ENCODE assay signal across 27 cellular contexts in the genomic region with DNA sequence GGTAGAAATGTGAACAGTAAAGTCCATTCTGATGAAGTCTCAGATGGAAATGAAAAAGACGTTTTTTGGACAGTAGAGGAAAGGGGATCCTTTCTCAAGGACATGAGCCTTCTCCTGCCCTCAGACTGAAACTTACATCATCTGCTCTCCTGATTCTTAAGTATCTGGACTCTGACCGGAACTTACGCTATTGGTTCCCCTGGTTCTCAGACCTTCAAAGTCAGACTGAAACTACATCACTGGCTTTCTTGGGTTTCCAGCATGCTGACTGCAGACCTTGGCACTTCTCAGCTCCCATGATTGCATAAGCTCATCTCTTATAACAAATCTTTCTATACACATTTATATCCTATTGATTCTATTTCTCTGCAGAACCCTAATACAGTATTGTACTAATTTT.
DNase-seq lines count a peak whose midpoint lies in the region; ATAC-seq and TF ChIP-seq lines count a peak whose summit lies in the region.
"Had no signal": no experiment of that assay in that cellular context is flagged by ENCODE, and none has a peak within 500 bp of the region (broad histone marks: within the 10 kb centered on the region; RNA-seq: fewer than 3 reads in every experiment).

No MANE protein-coding gene starts in this region.

- H3K4me3 ChIP-seq in heart right ventricle = no peak overlapping the region
- no peak overlapping the region for H3K4me3 ChIP-seq in upper lobe of right lung
- H3K4me3 ChIP-seq: coronary artery, heart left ventricle, smooth muscle cell, stomach had no signal

- H3K27me3 ChIP-seq in heart right ventricle (no peaks in the 10 kb centered on the region), upper lobe of right lung (no peaks in the 10 kb centered on the region)
- H3K27me3 ChIP-seq: brain microvascular endothelial cell, heart left ventricle, stomach had no signal

- no peaks in the 10 kb centered on the region for H3K27me3 Mint-ChIP-seq in activated CD4-positive, alpha-beta T cell treated with anti-CD3 and anti-CD28 coated beads, Interleukin-2, amount 10 ng/mL, durations not matched to agents 24 days and 14 days
- H3K27me3 Mint-ChIP-seq in WTC11 (ENCODE audit: low read depth) = peaks cover 3% of the 10 kb centered on the region; the same call in 1 of the 2 replicates
- H3K27me3 Mint-ChIP-seq: type B pancreatic cell had no signal

- peak; percentile 87 for ATAC-seq in GM21576 (IDR thresholded peaks at IDR 0.05; ENCODE audit: unreplicated experiment)
- peak; percentile 90 for ATAC-seq in HG03095 (IDR thresholded peaks at IDR 0.05; ENCODE audit: unreplicated experiment)
- no peak for ATAC-seq in heart right ventricle
- no peak for ATAC-seq in upper lobe of right lung
- ATAC-seq in WTC11 = no peak
- ATAC-seq: activated CD4-positive, CD25-positive, alpha-beta regulatory T cell treated with anti-CD3 and anti-CD28 coated beads, Interleukin-2, amount 50 U/mL, for 24 hours; heart left ventricle; SK-N-SH treated with all-trans-retinoic acid at 6 μM for 48 hours had no signal

- H3K36me3 ChIP-seq in heart right ventricle (no peaks in the 10 kb centered on the region), upper lobe of right lung (no peaks in the 10 kb centered on the region)
- H3K36me3 ChIP-seq: brain microvascular endothelial cell, heart left ventricle, stomach had no signal

- H3K27ac ChIP-seq in heart right ventricle (no peak overlapping the region), upper lobe of right lung (no peak overlapping the region)
- H3K27ac ChIP-seq: 22Rv1, brain microvascular endothelial cell, coronary artery, heart left ventricle, stomach had no signal

- no peaks in the 10 kb centered on the region for H3K4me1 Mint-ChIP-seq in activated CD4-positive, alpha-beta T cell treated with anti-CD3 and anti-CD28 coated beads, Interleukin-2, amount 10 ng/mL, durations not matched to agents 24 days and 14 days
- peaks cover 15% of the 10 kb centered on the region for H3K4me1 Mint-ChIP-seq in WTC11
- H3K4me1 Mint-ChIP-seq: activated naive CD8-positive, alpha-beta T cell treated with anti-CD3 and anti-CD28 coated beads, Interleukin-2, amount 10 ng/mL, durations not matched to agents 7 days and 5 days had no signal

- H3K9me3 ChIP-seq in heart right ventricle (peaks cover 0 to 18% (median 0%) of the 10 kb centered on the region in 11 donors), upper lobe of right lung (no peaks in the 10 kb centered on the region)

- H3K9me3 Mint-ChIP-seq in activated CD4-positive, alpha-beta T cell treated with anti-CD3 and anti-CD28 coated beads, Interleukin-2, amount 10 ng/mL, durations not matched to agents 24 days and 14 days = no peaks in the 10 kb centered on the region
- H3K9me3 Mint-ChIP-seq in WTC11 = peaks cover 44% of the 10 kb centered on the region
- H3K9me3 Mint-ChIP-seq: type B pancreatic cell had no signal

- POLR2A ChIA-PET in WTC11 (lab: Charles Lee) = no interaction called here

- no peaks in the 10 kb centered on the region for H3K4me1 ChIP-seq in heart right ventricle
- no peaks in the 10 kb centered on the region for H3K4me1 ChIP-seq in upper lobe of right lung
- H3K4me1 ChIP-seq: heart left ventricle, stomach had no signal

- TF ChIP-seq CTCF in heart right ventricle (IDR thresholded peaks at IDR 0.05) = no peak
- no peak for TF ChIP-seq CTCF in upper lobe of right lung (IDR thresholded peaks at IDR 0.05)
- TF ChIP-seq CTCF in WTC11 (IDR thresholded peaks at IDR 0.05) = no peak

- H3K36me3 Mint-ChIP-seq in activated CD4-positive, alpha-beta T cell treated with anti-CD3 and anti-CD28 coated beads, Interleukin-2, amount 10 ng/mL, durations not matched to agents 24 days and 14 days (ENCODE audit: low read depth) = no peaks in the 10 kb centered on the region
- peaks cover 30% of the 10 kb centered on the region for H3K36me3 Mint-ChIP-seq in WTC11
- H3K36me3 Mint-ChIP-seq: activated naive CD8-positive, alpha-beta T cell treated with anti-CD3 and anti-CD28 coated beads, Interleukin-2, amount 10 ng/mL, durations not matched to agents 7 days and 5 days; type B pancreatic cell had no signal

- CTCF ChIA-PET in WTC11 (lab: Charles Lee) = no interaction called here

- 85 to 86% methylated on average over 3 of the region's 3 CpGs for WGBS in heart right ventricle, 2 donors

- peak; percentile 27 for DNase-seq in activated CD4-positive, alpha-beta T cell treated with anti-CD3 and anti-CD28 coated beads, Interleukin-2, amount 10 ng/mL, durations not matched to agents 24 days and 14 days
- no peak for DNase-seq in activated CD4-positive, alpha-beta T cell treated with anti-CD3 and anti-CD28 coated beads for 48 hours
- DNase-seq in heart right ventricle = no peak
- no peak for DNase-seq in GOT3 (lab: John Stamatoyannopoulos, UW)
- no peak for DNase-seq in upper lobe of right lung
- DNase-seq in WTC11 (ENCODE audit: low spot score) = no peak
- DNase-seq: activated naive CD8-positive, alpha-beta T cell treated with anti-CD3 and anti-CD28 coated beads, Interleukin-2, amount 10 ng/mL, durations not matched to agents 7 days and 5 days; brain microvascular endothelial cell; Calu3; EL; heart left ventricle; Karpas-422; NCI-H1048; NCI-H2029 treated with DMSO at 0.1 percent for 48 hours; NCI-H446 treated with DMSO at 0.1 percent for 48 hours; RPMI8226; stimulated activated CD4-positive, alpha-beta T cell treated with anti-CD3 and anti-CD28 coated beads, Interleukin-4, amount 100 ng/mL, for 1 hour; stomach; T1000 had no signal

- no peak overlapping the region for H3K4me3 Mint-ChIP-seq in activated CD4-positive, alpha-beta T cell treated with anti-CD3 and anti-CD28 coated beads, Interleukin-2, amount 10 ng/mL, durations not matched to agents 24 days and 14 days
- no peak overlapping the region for H3K4me3 Mint-ChIP-seq in WTC11
- H3K4me3 Mint-ChIP-seq: activated naive CD8-positive, alpha-beta T cell treated with anti-CD3 and anti-CD28 coated beads, Interleukin-2, amount 10 ng/mL, durations not matched to agents 7 days and 5 days; type B pancreatic cell had no signal

- H3K27ac Mint-ChIP-seq in activated CD4-positive, alpha-beta T cell treated with anti-CD3 and anti-CD28 coated beads, Interleukin-2, amount 10 ng/mL, durations not matched to agents 24 days and 14 days = no peak overlapping the region
- H3K27ac Mint-ChIP-seq in WTC11 = no peak overlapping the region
- H3K27ac Mint-ChIP-seq: activated naive CD8-positive, alpha-beta T cell treated with anti-CD3 and anti-CD28 coated beads, Interleukin-2, amount 10 ng/mL, durations not matched to agents 7 days and 5 days; type B pancreatic cell had no signal

- intact Hi-C loops in activated CD4-positive, alpha-beta T cell treated with anti-CD3 and anti-CD28 coated beads, Interleukin-2, amount 10 ng/mL, durations not matched to agents 24 days and 14 days (cut with micrococcal nuclease) = no loop called here
- intact Hi-C loops in heart right ventricle (cut with DNase I) (no loop called here), upper lobe of right lung (cut with DNase I) (no loop called here)

TF ChIP-seq in WTC11, 78 proteins besides CTCF, POLR2A, EP300 and RAD21 (continues in another document):
- TF ChIP-seq JUN (CRISPR knock-in tag; IDR thresholded peaks at IDR 0.05) = no peak
- TF ChIP-seq, protein P1, sequence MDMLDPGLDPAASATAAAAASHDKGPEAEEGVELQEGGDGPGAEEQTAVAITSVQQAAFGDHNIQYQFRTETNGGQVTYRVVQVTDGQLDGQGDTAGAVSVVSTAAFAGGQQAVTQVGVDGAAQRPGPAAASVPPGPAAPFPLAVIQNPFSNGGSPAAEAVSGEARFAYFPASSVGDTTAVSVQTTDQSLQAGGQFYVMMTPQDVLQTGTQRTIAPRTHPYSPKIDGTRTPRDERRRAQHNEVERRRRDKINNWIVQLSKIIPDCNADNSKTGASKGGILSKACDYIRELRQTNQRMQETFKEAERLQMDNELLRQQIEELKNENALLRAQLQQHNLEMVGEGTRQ (CRISPR knock-in tag; IDR thresholded peaks at IDR 0.05) = no peak
- TF ChIP-seq ZBTB21 (CRISPR knock-in tag; IDR thresholded peaks at IDR 0.05; ENCODE audit: borderline replicate concordance) = no peak
- TF ChIP-seq IRF2 (CRISPR knock-in tag; IDR thresholded peaks at IDR 0.05; ENCODE audit: borderline replicate concordance, low read depth) = no peak
- no peak for TF ChIP-seq ELF4 (CRISPR knock-in tag; IDR thresholded peaks at IDR 0.05; ENCODE audit: low read depth)
- TF ChIP-seq FOXJ3 (CRISPR knock-in tag; IDR thresholded peaks at IDR 0.05; ENCODE audit: borderline replicate concordance) = no peak
- no peak for TF ChIP-seq ETV6 (CRISPR knock-in tag; IDR thresholded peaks at IDR 0.05)
- no peak for TF ChIP-seq TCF7 (CRISPR knock-in tag; IDR thresholded peaks at IDR 0.05; ENCODE audit: low read depth)
- no peak for TF ChIP-seq RORB (CRISPR knock-in tag; IDR thresholded peaks at IDR 0.05)
- TF ChIP-seq, protein P2, sequence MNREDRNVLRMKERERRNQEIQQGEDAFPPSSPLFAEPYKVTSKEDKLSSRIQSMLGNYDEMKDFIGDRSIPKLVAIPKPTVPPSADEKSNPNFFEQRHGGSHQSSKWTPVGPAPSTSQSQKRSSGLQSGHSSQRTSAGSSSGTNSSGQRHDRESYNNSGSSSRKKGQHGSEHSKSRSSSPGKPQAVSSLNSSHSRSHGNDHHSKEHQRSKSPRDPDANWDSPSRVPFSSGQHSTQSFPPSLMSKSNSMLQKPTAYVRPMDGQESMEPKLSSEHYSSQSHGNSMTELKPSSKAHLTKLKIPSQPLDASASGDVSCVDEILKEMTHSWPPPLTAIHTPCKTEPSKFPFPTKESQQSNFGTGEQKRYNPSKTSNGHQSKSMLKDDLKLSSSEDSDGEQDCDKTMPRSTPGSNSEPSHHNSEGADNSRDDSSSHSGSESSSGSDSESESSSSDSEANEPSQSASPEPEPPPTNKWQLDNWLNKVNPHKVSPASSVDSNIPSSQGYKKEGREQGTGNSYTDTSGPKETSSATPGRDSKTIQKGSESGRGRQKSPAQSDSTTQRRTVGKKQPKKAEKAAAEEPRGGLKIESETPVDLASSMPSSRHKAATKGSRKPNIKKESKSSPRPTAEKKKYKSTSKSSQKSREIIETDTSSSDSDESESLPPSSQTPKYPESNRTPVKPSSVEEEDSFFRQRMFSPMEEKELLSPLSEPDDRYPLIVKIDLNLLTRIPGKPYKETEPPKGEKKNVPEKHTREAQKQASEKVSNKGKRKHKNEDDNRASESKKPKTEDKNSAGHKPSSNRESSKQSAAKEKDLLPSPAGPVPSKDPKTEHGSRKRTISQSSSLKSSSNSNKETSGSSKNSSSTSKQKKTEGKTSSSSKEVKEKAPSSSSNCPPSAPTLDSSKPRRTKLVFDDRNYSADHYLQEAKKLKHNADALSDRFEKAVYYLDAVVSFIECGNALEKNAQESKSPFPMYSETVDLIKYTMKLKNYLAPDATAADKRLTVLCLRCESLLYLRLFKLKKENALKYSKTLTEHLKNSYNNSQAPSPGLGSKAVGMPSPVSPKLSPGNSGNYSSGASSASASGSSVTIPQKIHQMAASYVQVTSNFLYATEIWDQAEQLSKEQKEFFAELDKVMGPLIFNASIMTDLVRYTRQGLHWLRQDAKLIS (CRISPR knock-in tag; IDR thresholded peaks at IDR 0.05; ENCODE audit: borderline replicate concordance) = no peak
- TF ChIP-seq ZNF671 (CRISPR knock-in tag; IDR thresholded peaks at IDR 0.05) = no peak

Comparison
In these comparisons a context has a peak if more than half of its experiments do, and no peak if none do; other contexts are left out.
1. ATAC-seq: peak in GM21576 (single experiment) and HG03095 (single experiment); none in heart right ventricle (0 of 8), upper lobe of right lung (single experiment) and WTC11 (single experiment).